In the genomic region with DNA sequence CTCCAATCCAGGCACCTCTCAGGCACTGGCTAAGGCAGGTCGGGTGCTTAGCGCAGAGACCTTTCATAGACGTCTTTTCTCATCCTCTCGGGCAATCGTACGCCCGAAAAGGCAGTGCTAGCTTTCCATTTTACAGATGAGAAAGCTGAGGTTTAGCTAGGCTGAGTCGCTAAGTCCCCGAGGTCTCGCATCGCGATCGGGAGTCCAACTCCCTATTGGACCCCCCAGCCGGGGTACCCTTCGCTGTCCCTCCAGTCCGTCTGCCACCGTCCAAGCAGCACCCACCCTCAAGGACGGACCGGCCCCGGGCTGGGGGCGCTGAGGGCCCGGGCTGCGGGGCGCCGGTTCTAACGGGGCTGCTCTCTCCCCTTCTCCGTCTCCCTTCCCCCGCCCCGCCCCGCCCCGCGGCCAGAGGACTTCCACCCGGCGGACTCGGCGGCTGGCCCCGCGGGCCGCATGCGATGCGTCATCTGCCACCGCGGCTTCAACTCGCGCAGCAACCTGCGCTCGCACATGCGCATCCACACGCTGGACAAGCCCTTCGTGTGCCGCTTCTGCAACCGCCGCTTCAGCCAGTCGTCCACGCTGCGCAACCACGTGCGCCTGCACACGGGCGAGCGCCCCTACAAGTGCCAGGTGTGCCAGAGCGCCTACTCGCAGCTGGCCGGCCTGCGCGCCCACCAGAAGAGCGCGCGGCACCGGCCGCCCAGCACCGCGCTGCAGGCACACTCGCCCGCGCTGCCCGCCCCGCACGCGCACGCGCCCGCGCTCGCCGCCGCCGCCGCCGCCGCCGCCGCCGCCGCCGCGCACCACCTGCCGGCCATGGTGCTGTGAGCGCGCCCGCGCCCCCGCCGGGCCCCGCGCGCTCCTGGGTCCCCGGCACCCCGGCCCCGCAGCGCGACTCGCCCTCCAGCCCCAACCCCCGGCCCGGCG, we compare ENCODE assay signal across 9 cellular contexts. TPM values are rescaled to one million over a fixed set of nuclear protein-coding genes. Genes with fewer than 3 reads are reported as not detected.
DNase-seq lines count a peak whose midpoint lies in the region; ATAC-seq and TF ChIP-seq lines count a peak whose summit lies in the region.
"Had no signal": no experiment of that assay in that cellular context is flagged by ENCODE, and none has a peak within 500 bp of the region (broad histone marks: within the 10 kb centered on the region; RNA-seq: fewer than 3 reads in every experiment).

No MANE protein-coding gene starts in this region.

- no peaks in the 10 kb centered on the region for H3K36me3 ChIP-seq in CD8-positive, alpha-beta T cell (ENCODE audit: insufficient read depth, low read length)
- H3K36me3 ChIP-seq in endodermal cell (ENCODE audit: control insufficient read depth, insufficient read depth, low read length): no peaks in the 10 kb centered on the region

- peak overlapping the region; percentile 61 for H3K4me3 ChIP-seq in CD8-positive, alpha-beta T cell (ENCODE audit: low read depth, low read length)
- H3K4me3 ChIP-seq in HFF-Myc (replicated peaks; ENCODE audit: low read depth, low read length): peak overlapping the region; percentile 47
- H3K4me3 ChIP-seq in endodermal cell (ENCODE audit: low read length): peak overlapping the region; percentile 68

- H3K9me3 ChIP-seq in CD8-positive, alpha-beta T cell (ENCODE audit: low read length): no peaks in the 10 kb centered on the region
- H3K9me3 ChIP-seq in endodermal cell (ENCODE audit: control insufficient read depth, low read length): peaks cover 9% of the 10 kb centered on the region

- H3K4me3 Mint-ChIP-seq in CD8-positive, alpha-beta T cell: peak overlapping the region; percentile 92
- peak overlapping the region; percentile 55 for H3K4me3 Mint-ChIP-seq in endodermal cell

- no peak overlapping the region for H3K27ac ChIP-seq in CD8-positive, alpha-beta T cell (ENCODE audit: low read depth, low read length)
- H3K27ac ChIP-seq in endodermal cell (ENCODE audit: low read depth, low read length): no peak overlapping the region

- no peak overlapping the region for H3K9ac ChIP-seq in endodermal cell (ENCODE audit: extremely low read depth, low read length, poor library complexity, severe bottlenecking)

- no peak for TF ChIP-seq CTCF in CD8-positive, alpha-beta T cell (IDR thresholded peaks at IDR 0.05)
- TF ChIP-seq CTCF in HFF-Myc (IDR thresholded peaks at IDR 0.05; ENCODE audit: low read depth, low read length, missing control alignments): no peak
- no peak for TF ChIP-seq CTCF in endodermal cell (conservative IDR thresholded peaks at IDR 0.05)

- H3K27ac Mint-ChIP-seq in CD8-positive, alpha-beta T cell: no peak overlapping the region
- no peak overlapping the region for H3K27ac Mint-ChIP-seq in endodermal cell

- peak; percentile 12 to 62 (median 45) for DNase-seq in CD8-positive, alpha-beta T cell
- peak; percentile 71 for DNase-seq in HFF-Myc (ENCODE audit: extremely low read depth, low read depth)
- DNase-seq in NCI-H82 treated with DMSO at 0.1 percent for 48 hours (lab: John Stamatoyannopoulos, UW; ENCODE audit: unreplicated experiment): peak; percentile 30
- DNase-seq in activated CD8-positive, alpha-beta memory T cell treated with anti-CD3 and anti-CD28 coated beads for 48 hours (ENCODE audit: low read depth in 2 of 3, low spot score in 2 of 3): peak in 2 of 3 experiments; percentile 31 to 52
- DNase-seq in endodermal cell: peak; percentile 90
- peak; percentile 44 for DNase-seq in middle frontal gyrus (ENCODE audit: extremely low spot score, low spot score)
- DNase-seq in stimulated activated CD8-positive, alpha-beta memory T cell treated with anti-CD3 and anti-CD28 coated beads, Interleukin-4, amount 100 ng/mL, for 48 hours: peak; percentile 79

- 3 to 20% methylated on average over 19 to 116 of the region's 116 CpGs for WGBS in endodermal cell (ENCODE audit: insufficient coverage in 1 of 2, insufficient read length in 1 of 2), 2 experiments

- H3K4me1 ChIP-seq in CD8-positive, alpha-beta T cell (ENCODE audit: insufficient read depth, low read length): peaks cover 8% of the 10 kb centered on the region
- no peaks in the 10 kb centered on the region for H3K4me1 ChIP-seq in endodermal cell (ENCODE audit: control insufficient read depth, insufficient read depth, low read length)

- H3K4me1 Mint-ChIP-seq in CD8-positive, alpha-beta T cell (ENCODE audit: low read depth): peaks cover 2% of the 10 kb centered on the region
- H3K4me1 Mint-ChIP-seq in endodermal cell: peaks cover 2% of the 10 kb centered on the region

- peaks cover 10% of the 10 kb centered on the region for H3K27me3 Mint-ChIP-seq in CD8-positive, alpha-beta T cell (ENCODE audit: low read depth)
- H3K27me3 Mint-ChIP-seq in endodermal cell (ENCODE audit: insufficient read depth): peaks cover 61% of the 10 kb centered on the region

- CTCF ChIA-PET in CD8-positive, alpha-beta T cell (lab: Charles Lee): interaction anchor here (1.4 to 5.7 kb wide), 5 partner anchors 18 to 222 kb away, joined by 5 to 101 read pairs (median 29); no protein-coding TSS in a partner anchor

- no peaks in the 10 kb centered on the region for H3K9me3 Mint-ChIP-seq in CD8-positive, alpha-beta T cell
- peaks cover 8% of the 10 kb centered on the region for H3K9me3 Mint-ChIP-seq in endodermal cell

- intact Hi-C loops in CD8-positive, alpha-beta T cell (cut with DNase I, micrococcal nuclease): loop anchor here in 1 of 2 experiments (1.0 kb wide), 1 partner anchor 32 kb away; no protein-coding TSS in a partner anchor

- ATAC-seq in CD8-positive, alpha-beta T cell: peak; percentile 56
- no peak for ATAC-seq in HG03571 (IDR thresholded peaks at IDR 0.05; ENCODE audit: unreplicated experiment)

- POLR2A ChIA-PET in CD8-positive, alpha-beta T cell (lab: Charles Lee): no interaction called here

- H3K36me3 Mint-ChIP-seq in CD8-positive, alpha-beta T cell: peaks cover 2% of the 10 kb centered on the region
- H3K36me3 Mint-ChIP-seq in endodermal cell (ENCODE audit: low read depth): no peaks in the 10 kb centered on the region

- H3K27me3 ChIP-seq in CD8-positive, alpha-beta T cell (ENCODE audit: insufficient read depth, low read length): peaks cover 5% of the 10 kb centered on the region
- peaks cover 55% of the 10 kb centered on the region for H3K27me3 ChIP-seq in endodermal cell (ENCODE audit: control insufficient read depth, insufficient read depth, low read length, poor library complexity, severe bottlenecking)

RNA-seq across cellular contexts. Expression of a gene that starts 12.5 kb away (rescaled TPM):
- total RNA-seq in CD8-positive, alpha-beta T cell: 10 to 100 TPM; 59.1 to 59.9 TPM
- 10 to 100 TPM; 47.8 to 74.0 TPM for total RNA-seq in endodermal cell
- polyA plus RNA-seq in endodermal cell (2013, experiment 1 of 2): 37.7 TPM
- 37.3 TPM for polyA plus RNA-seq in endodermal cell (2013, experiment 2 of 2)

RNA-seq across cellular contexts. Expression of a gene that starts 16.7 kb away (rescaled TPM):
- not detected for total RNA-seq in CD8-positive, alpha-beta T cell
- total RNA-seq in endodermal cell: not detected
- polyA plus RNA-seq in endodermal cell (2013, experiment 1 of 2): 5.8 TPM
- polyA plus RNA-seq in endodermal cell (2013, experiment 2 of 2): 5.3 TPM
- total RNA-seq: T-helper 2 cell treated with Interferon-gamma antibody and Interleukin-4, amounts not matched to agents 100 ng/mL and 5 ng/mL, for 36 hours had no signal

Comparison
In these comparisons a context has a peak if more than half of its experiments do, and no peak if none do; other contexts are left out.
1. DNase-seq: peak in every context shown above with its lines; median percentile 90 in endodermal cell; 79 in stimulated activated CD8-positive, alpha-beta memory T cell treated with anti-CD3 and anti-CD28 coated beads, Interleukin-4, amount 100 ng/mL, for 48 hours; 71 in HFF-Myc; 45 in CD8-positive, alpha-beta T cell; 44 in middle frontal gyrus; 42 in activated CD8-positive, alpha-beta memory T cell treated with anti-CD3 and anti-CD28 coated beads for 48 hours; 30 in NCI-H82 treated with DMSO at 0.1 percent for 48 hours.